1 cellular context compared by ENCODE assay signal in the genomic region with DNA sequence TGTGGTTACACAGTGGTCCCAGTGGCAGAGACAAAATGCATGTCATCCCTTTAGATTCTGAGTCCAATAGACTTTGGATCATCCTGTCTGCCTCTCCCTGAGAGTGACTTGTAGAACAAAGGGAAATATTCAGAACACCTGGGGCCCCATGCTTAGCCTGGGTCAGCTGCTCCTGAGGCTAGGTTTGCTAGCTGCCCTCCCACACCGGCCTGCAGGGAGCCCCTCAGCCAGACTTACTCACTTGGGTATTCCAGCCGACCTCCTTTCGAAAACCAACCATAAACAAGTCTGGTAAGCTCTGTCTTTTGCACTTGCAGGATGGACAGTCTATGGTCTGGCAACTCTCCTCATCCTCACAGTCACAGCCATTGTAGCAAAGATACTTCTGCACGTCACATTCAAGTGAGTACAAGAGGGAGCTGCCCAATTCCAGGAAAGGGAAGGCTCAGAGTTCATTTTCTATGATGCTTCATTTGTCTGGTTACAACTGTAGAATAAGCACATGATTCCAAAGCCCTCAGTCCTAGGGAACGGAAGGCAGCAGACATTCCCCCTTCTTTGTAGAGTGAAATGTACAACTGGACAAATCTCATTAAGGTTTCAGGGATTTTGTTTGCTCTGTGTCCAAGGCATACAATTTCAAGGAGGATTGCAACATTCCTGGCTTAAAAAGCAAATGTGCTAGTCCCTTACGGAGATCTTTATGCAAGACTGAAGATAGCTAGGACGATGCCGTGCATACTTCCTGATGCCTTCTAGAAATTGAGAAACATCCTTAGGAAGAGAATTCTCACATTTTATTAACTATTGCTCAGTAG.
TF ChIP-seq lines count a peak whose summit lies in the region.

No MANE protein-coding gene starts in this region.

TF ChIP-seq in HepG2, 621 proteins besides CTCF, POLR2A, EP300 and RAD21 (continued from another document):
- no peak for TF ChIP-seq SOX13 (IDR thresholded peaks at IDR 0.05)
- peak in 1 of 2 experiments; percentile 75; a peak in 2 of 4 replicates for TF ChIP-seq SOX13 (CRISPR knock-in tag; conservative IDR thresholded peaks at IDR 0.05 in 1 of 2, IDR thresholded peaks at IDR 0.05 in 1 of 2)
- no peak for TF ChIP-seq TBX2 (CRISPR knock-in tag; IDR thresholded peaks at IDR 0.05; ENCODE audit: borderline replicate concordance)
- TF ChIP-seq PHF20 (CRISPR knock-in tag; IDR thresholded peaks at IDR 0.05) = no peak
- TF ChIP-seq ZNF317 (CRISPR knock-in tag; IDR thresholded peaks at IDR 0.05) = peak; percentile 94
- peak; percentile 70 for TF ChIP-seq CEBPG (CRISPR knock-in tag; IDR thresholded peaks at IDR 0.05)
- TF ChIP-seq, protein P1, sequence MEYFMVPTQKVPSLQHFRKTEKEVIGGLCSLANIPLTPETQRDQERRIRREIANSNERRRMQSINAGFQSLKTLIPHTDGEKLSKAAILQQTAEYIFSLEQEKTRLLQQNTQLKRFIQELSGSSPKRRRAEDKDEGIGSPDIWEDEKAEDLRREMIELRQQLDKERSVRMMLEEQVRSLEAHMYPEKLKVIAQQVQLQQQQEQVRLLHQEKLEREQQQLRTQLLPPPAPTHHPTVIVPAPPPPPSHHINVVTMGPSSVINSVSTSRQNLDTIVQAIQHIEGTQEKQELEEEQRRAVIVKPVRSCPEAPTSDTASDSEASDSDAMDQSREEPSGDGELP (IDR thresholded peaks at IDR 0.05; ENCODE audit: borderline replicate concordance, low read depth) = peak; percentile 53; the same call in 1 of the 2 replicates
- 0 out of 2 replicates have a peak, but pooled peaks have one; percentile 43 for TF ChIP-seq BCL6 (CRISPR knock-in tag; IDR thresholded peaks at IDR 0.05)
- TF ChIP-seq HNF4G (IDR thresholded peaks at IDR 0.05; ENCODE audit: borderline replicate concordance, low read depth, low read length) = peak; percentile 16; the same call in 1 of the 2 replicates
- no peak for TF ChIP-seq HNF4G (CRISPR knock-in tag; IDR thresholded peaks at IDR 0.05; ENCODE audit: borderline replicate concordance, low read depth)
- 0 out of 2 replicates have a peak, but pooled peaks have one; percentile 40 for TF ChIP-seq SIX4 (CRISPR knock-in tag; IDR thresholded peaks at IDR 0.05)
- TF ChIP-seq GATAD2A (CRISPR knock-in tag; IDR thresholded peaks at IDR 0.05) = 0 out of 2 replicates have a peak, but pooled peaks have one; percentile 5
- TF ChIP-seq HNF4A (CRISPR knock-in tag; IDR thresholded peaks at IDR 0.05) = peak; percentile 41
- no peak for TF ChIP-seq ZNF570 (CRISPR knock-in tag; IDR thresholded peaks at IDR 0.05; ENCODE audit: borderline replicate concordance)
- no peak for TF ChIP-seq MTF1 (CRISPR knock-in tag; IDR thresholded peaks at IDR 0.05)
- TF ChIP-seq, protein P2, sequence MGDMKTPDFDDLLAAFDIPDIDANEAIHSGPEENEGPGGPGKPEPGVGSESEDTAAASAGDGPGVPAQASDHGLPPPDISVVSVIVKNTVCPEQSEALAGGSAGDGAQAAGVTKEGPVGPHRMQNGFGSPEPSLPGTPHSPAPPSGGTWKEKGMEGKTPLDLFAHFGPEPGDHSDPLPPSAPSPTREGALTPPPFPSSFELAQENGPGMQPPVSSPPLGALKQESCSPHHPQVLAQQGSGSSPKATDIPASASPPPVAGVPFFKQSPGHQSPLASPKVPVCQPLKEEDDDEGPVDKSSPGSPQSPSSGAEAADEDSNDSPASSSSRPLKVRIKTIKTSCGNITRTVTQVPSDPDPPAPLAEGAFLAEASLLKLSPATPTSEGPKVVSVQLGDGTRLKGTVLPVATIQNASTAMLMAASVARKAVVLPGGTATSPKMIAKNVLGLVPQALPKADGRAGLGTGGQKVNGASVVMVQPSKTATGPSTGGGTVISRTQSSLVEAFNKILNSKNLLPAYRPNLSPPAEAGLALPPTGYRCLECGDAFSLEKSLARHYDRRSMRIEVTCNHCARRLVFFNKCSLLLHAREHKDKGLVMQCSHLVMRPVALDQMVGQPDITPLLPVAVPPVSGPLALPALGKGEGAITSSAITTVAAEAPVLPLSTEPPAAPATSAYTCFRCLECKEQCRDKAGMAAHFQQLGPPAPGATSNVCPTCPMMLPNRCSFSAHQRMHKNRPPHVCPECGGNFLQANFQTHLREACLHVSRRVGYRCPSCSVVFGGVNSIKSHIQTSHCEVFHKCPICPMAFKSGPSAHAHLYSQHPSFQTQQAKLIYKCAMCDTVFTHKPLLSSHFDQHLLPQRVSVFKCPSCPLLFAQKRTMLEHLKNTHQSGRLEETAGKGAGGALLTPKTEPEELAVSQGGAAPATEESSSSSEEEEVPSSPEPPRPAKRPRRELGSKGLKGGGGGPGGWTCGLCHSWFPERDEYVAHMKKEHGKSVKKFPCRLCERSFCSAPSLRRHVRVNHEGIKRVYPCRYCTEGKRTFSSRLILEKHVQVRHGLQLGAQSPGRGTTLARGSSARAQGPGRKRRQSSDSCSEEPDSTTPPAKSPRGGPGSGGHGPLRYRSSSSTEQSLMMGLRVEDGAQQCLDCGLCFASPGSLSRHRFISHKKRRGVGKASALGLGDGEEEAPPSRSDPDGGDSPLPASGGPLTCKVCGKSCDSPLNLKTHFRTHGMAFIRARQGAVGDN (CRISPR knock-in tag; IDR thresholded peaks at IDR 0.05) = peak; percentile 16; the same call in 1 of the 2 replicates
- 0 out of 2 replicates have a peak, but pooled peaks have one; percentile 56 for TF ChIP-seq ZNF816 (CRISPR knock-in tag; IDR thresholded peaks at IDR 0.05; ENCODE audit: borderline replicate concordance)
- TF ChIP-seq, protein P3, sequence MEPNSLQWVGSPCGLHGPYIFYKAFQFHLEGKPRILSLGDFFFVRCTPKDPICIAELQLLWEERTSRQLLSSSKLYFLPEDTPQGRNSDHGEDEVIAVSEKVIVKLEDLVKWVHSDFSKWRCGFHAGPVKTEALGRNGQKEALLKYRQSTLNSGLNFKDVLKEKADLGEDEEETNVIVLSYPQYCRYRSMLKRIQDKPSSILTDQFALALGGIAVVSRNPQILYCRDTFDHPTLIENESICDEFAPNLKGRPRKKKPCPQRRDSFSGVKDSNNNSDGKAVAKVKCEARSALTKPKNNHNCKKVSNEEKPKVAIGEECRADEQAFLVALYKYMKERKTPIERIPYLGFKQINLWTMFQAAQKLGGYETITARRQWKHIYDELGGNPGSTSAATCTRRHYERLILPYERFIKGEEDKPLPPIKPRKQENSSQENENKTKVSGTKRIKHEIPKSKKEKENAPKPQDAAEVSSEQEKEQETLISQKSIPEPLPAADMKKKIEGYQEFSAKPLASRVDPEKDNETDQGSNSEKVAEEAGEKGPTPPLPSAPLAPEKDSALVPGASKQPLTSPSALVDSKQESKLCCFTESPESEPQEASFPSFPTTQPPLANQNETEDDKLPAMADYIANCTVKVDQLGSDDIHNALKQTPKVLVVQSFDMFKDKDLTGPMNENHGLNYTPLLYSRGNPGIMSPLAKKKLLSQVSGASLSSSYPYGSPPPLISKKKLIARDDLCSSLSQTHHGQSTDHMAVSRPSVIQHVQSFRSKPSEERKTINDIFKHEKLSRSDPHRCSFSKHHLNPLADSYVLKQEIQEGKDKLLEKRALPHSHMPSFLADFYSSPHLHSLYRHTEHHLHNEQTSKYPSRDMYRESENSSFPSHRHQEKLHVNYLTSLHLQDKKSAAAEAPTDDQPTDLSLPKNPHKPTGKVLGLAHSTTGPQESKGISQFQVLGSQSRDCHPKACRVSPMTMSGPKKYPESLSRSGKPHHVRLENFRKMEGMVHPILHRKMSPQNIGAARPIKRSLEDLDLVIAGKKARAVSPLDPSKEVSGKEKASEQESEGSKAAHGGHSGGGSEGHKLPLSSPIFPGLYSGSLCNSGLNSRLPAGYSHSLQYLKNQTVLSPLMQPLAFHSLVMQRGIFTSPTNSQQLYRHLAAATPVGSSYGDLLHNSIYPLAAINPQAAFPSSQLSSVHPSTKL (CRISPR knock-in tag; IDR thresholded peaks at IDR 0.05) = peak; percentile 6; the same call in 1 of the 2 replicates
TF ChIP-seq in HepG2: peak in this region for 18.
